In the genomic region with DNA sequence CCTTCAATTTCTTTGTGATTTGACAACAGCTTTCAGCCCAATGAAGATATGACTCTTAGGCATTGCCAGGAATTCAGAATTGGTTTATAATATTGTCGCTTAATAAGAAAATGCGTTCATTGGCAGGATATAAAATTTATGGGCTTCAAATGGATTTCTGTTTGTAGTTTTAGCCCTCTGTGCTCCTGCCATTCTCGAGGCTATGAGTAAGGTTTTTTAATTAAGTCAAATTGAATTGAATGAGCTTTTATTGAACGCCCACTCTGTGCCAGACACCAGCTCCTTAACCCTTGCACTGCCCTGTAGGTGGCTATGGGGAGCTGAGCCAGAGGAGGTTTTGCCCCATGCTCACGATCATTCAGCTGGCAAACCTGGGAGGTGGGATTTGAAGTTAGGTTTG, we compare ENCODE assay signal across 1 cellular context.
TF ChIP-seq lines count a peak whose summit lies in the region.

No MANE protein-coding gene starts in this region.

TF ChIP-seq in SK-N-SH, 30 proteins besides CTCF, POLR2A, EP300 and RAD21 (continued from another document):
- TF ChIP-seq, protein P1, sequence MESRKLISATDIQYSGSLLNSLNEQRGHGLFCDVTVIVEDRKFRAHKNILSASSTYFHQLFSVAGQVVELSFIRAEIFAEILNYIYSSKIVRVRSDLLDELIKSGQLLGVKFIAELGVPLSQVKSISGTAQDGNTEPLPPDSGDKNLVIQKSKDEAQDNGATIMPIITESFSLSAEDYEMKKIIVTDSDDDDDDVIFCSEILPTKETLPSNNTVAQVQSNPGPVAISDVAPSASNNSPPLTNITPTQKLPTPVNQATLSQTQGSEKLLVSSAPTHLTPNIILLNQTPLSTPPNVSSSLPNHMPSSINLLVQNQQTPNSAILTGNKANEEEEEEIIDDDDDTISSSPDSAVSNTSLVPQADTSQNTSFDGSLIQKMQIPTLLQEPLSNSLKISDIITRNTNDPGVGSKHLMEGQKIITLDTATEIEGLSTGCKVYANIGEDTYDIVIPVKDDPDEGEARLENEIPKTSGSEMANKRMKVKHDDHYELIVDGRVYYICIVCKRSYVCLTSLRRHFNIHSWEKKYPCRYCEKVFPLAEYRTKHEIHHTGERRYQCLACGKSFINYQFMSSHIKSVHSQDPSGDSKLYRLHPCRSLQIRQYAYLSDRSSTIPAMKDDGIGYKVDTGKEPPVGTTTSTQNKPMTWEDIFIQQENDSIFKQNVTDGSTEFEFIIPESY (IDR thresholded peaks at IDR 0.05; ENCODE audit: borderline replicate concordance, low read depth), result no peak
- TF ChIP-seq, protein P2, sequence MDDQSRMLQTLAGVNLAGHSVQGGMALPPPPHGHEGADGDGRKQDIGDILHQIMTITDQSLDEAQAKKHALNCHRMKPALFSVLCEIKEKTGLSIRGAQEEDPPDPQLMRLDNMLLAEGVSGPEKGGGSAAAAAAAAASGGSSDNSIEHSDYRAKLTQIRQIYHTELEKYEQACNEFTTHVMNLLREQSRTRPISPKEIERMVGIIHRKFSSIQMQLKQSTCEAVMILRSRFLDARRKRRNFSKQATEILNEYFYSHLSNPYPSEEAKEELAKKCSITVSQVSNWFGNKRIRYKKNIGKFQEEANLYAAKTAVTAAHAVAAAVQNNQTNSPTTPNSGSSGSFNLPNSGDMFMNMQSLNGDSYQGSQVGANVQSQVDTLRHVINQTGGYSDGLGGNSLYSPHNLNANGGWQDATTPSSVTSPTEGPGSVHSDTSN (IDR thresholded peaks at IDR 0.05), result no peak
- TF ChIP-seq CHD2 (IDR thresholded peaks at IDR 0.05; ENCODE audit: low read length, partially characterized antibody) (peak; percentile 83), GABPA (IDR thresholded peaks at IDR 0.05; ENCODE audit: low read depth) (no peak), FOXM1 (IDR thresholded peaks at IDR 0.05; ENCODE audit: low read depth) (0 out of 2 replicates have a peak, but pooled peaks have one; percentile 38), MXI1 (IDR thresholded peaks at IDR 0.05; ENCODE audit: low read depth, low read length) (no peak), NFIC (IDR thresholded peaks at IDR 0.05; ENCODE audit: borderline replicate concordance) (no peak), MEF2A (IDR thresholded peaks at IDR 0.05; ENCODE audit: borderline replicate concordance, low read depth) (no peak), JUND (IDR thresholded peaks at IDR 0.05) (no peak), POLR2AphosphoS5 (IDR thresholded peaks at IDR 0.05; ENCODE audit: low read depth, low read length) (0 out of 2 replicates have a peak, but pooled peaks have one; percentile 25), YY1 (IDR thresholded peaks at IDR 0.05; ENCODE audit: low read depth) (no peak), FOXJ3 (CRISPR knock-in tag; IDR thresholded peaks at IDR 0.05) (peak; percentile 43)
- TF ChIP-seq, protein P3, sequence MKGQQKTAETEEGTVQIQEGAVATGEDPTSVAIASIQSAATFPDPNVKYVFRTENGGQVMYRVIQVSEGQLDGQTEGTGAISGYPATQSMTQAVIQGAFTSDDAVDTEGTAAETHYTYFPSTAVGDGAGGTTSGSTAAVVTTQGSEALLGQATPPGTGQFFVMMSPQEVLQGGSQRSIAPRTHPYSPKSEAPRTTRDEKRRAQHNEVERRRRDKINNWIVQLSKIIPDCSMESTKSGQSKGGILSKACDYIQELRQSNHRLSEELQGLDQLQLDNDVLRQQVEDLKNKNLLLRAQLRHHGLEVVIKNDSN (IDR thresholded peaks at IDR 0.05; ENCODE audit: borderline replicate concordance, low read depth), result no peak
- TF ChIP-seq, protein P4, sequence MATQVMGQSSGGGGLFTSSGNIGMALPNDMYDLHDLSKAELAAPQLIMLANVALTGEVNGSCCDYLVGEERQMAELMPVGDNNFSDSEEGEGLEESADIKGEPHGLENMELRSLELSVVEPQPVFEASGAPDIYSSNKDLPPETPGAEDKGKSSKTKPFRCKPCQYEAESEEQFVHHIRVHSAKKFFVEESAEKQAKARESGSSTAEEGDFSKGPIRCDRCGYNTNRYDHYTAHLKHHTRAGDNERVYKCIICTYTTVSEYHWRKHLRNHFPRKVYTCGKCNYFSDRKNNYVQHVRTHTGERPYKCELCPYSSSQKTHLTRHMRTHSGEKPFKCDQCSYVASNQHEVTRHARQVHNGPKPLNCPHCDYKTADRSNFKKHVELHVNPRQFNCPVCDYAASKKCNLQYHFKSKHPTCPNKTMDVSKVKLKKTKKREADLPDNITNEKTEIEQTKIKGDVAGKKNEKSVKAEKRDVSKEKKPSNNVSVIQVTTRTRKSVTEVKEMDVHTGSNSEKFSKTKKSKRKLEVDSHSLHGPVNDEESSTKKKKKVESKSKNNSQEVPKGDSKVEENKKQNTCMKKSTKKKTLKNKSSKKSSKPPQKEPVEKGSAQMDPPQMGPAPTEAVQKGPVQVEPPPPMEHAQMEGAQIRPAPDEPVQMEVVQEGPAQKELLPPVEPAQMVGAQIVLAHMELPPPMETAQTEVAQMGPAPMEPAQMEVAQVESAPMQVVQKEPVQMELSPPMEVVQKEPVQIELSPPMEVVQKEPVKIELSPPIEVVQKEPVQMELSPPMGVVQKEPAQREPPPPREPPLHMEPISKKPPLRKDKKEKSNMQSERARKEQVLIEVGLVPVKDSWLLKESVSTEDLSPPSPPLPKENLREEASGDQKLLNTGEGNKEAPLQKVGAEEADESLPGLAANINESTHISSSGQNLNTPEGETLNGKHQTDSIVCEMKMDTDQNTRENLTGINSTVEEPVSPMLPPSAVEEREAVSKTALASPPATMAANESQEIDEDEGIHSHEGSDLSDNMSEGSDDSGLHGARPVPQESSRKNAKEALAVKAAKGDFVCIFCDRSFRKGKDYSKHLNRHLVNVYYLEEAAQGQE (IDR thresholded peaks at IDR 0.05; ENCODE audit: low read depth, low read length), result no peak
